In the genomic region with DNA sequence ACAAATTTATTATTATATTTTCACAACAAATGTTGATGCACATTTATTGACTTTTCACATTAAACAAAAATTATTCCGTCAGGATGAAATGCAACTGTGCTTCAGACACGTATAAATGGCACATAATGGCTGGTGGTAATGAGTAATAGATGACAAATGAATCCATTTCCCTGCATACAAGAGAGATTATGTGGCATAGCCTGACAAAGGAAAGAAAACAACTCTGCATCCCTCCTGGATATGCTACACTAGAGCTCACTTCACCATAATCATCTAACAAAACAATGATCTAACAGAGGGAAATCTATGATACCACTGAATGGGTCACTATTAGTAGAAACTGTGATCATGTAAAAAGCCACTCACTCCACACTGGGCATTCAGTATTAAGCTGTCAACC, we compare ENCODE assay signal across 19 cellular contexts.
DNase-seq lines count a peak whose midpoint lies in the region; ATAC-seq, FAIRE-seq and TF ChIP-seq lines count a peak whose summit lies in the region.
"Had no signal": no experiment of that assay in that cellular context is flagged by ENCODE, and none has a peak within 500 bp of the region (broad histone marks: within the 10 kb centered on the region; RNA-seq: fewer than 3 reads in every experiment).

No MANE protein-coding gene starts in this region.

- 49% methylated on average over 2 of the region's 2 CpGs for WGBS in right lobe of liver (ENCODE audit: insufficient coverage, low coverage, low lambda C conversion rate, missing lambda C conversion rate)

- H3K9me3 ChIP-seq in right lobe of liver: no peaks in the 10 kb centered on the region

- FAIRE-seq in D721Med (lab: Jason Lieb, UNC): no peak
- FAIRE-seq: A204.1, GM12878, GM18507 had no signal

- no peak overlapping the region for H3K4me3 ChIP-seq in right lobe of liver
- H3K4me3 ChIP-seq: GM12878 had no signal

- no peaks in the 10 kb centered on the region for H3K27me3 ChIP-seq in right lobe of liver

- in situ Hi-C loops in Caki2 (cut with HindIII; ENCODE audit: low pct_unique_long_range_greater_than_20kb, low sequenced_read_pairs): no loop called here

- TF ChIP-seq CTCF in right lobe of liver (IDR thresholded peaks at IDR 0.05) (no peak), D721Med (IDR thresholded peaks at IDR 0.05; ENCODE audit: insufficient read depth, missing control alignments) (no peak)

- peak; percentile 43 for DNase-seq in Caki2 (ENCODE audit: low read depth)
- peak; percentile 63 for DNase-seq in M059J (ENCODE audit: low read depth)
- DNase-seq in astrocyte of the hippocampus (ENCODE audit: low read depth, low spot score): peak; percentile 33
- peak; percentile 3 for DNase-seq in iris pigment epithelial cell (ENCODE audit: low read depth)
- no peak for DNase-seq in KG1 (lab: John Stamatoyannopoulos, UW)
- DNase-seq in right lobe of liver: no peak
- no peak for DNase-seq in D721Med (ENCODE audit: insufficient read length, low spot score)
- DNase-seq: C1 segment of cervical spinal cord; Karpas-422; NCI-H146; NCI-H2081 treated with DMSO at 0.1 percent for 48 hours; NCI-H2227 treated with DMSO at 0.1 percent for 48 hours; NK-92 treated with Interleukin-12 subunit alpha and Interleukin-12 subunit beta, amount 100 ng/mL, for 24 hours; OCI-M1 had no signal

- ATAC-seq in right lobe of liver (no peak), HG02885 (IDR thresholded peaks at IDR 0.05; ENCODE audit: poor library complexity, unreplicated experiment) (no peak)
- ATAC-seq: GM12878, SK-N-SH treated with all-trans-retinoic acid at 6 μM for 48 hours had no signal

- intact Hi-C loops in right lobe of liver (cut with DNase I): no loop called here

- no peaks in the 10 kb centered on the region for H3K36me3 ChIP-seq in right lobe of liver

- no peak overlapping the region for H3K27ac ChIP-seq in right lobe of liver

- H3K4me1 ChIP-seq in right lobe of liver: peaks cover 0 to 12% (median 0%) of the 10 kb centered on the region in 4 donors

- no peak for TF ChIP-seq POLR2A in right lobe of liver (IDR thresholded peaks at IDR 0.05)

Comparison
In these comparisons a context has a peak if more than half of its experiments do, and no peak if none do; other contexts are left out.
1. DNase-seq: peak in Caki2 (single experiment), M059J (single experiment), astrocyte of the hippocampus (single experiment) and iris pigment epithelial cell (single experiment); none in KG1 (single experiment), right lobe of liver (0 of 3) and D721Med (single experiment).